In genomic region chr3:168511428-168512014, GRCh38 we compare ENCODE assay signal across 9 cellular contexts.
A peak's percentile ranks its signal among the peaks of the same experiment; 100 is the strongest.
DNase-seq lines count a peak whose midpoint lies in the region; ATAC-seq, FAIRE-seq and TF ChIP-seq lines count a peak whose summit lies in the region.
"Had no signal": no experiment of that assay in that cellular context is flagged by ENCODE, and none has a peak within 500 bp of the region (broad histone marks: within the 10 kb centered on the region; RNA-seq: fewer than 3 reads in every experiment).

No MANE protein-coding gene starts in this region.

- H4K8ac ChIP-seq in H1 (ENCODE audit: extremely low read depth, insufficient read depth, low read length): no peak overlapping the region

- 36% methylated on average over 3 of the region's 3 CpGs; no CpG with 5 or more reads in 1 of the 2 experiments for WGBS in H1 (ENCODE audit: extremely low coverage in 1 of 2, insufficient coverage in 1 of 2, insufficient read length in 1 of 2, insufficient replicate concordance in 2 of 2, low coverage in 1 of 2, low lambda C conversion rate in 2 of 2, missing lambda C conversion rate in 1 of 2), 2 experiments

- H2BK120ac ChIP-seq in H1 (replicated peaks; ENCODE audit: low read depth, low read length): no peak overlapping the region

- H3K9ac ChIP-seq in H1 (replicated peaks in 1 of 4; ENCODE audit: extremely low read depth in 1 of 4, low read depth in 3 of 4, low read length in 3 of 4): no peak overlapping the region

- no peak for TF ChIP-seq EP300 in H1 (IDR thresholded peaks at IDR 0.05; ENCODE audit: borderline replicate concordance in 1 of 2, low read depth in 2 of 2, low read length in 2 of 2)

- no peaks in the 10 kb centered on the region for H3K36me3 Mint-ChIP-seq in progenitor cell of endocrine pancreas (ENCODE audit: insufficient read depth)

- H4K20me1 ChIP-seq in H1 (replicated peaks in 1 of 2; ENCODE audit: control insufficient read depth in 1 of 2, insufficient read depth in 2 of 2, low read length in 2 of 2): no peaks in the 10 kb centered on the region

- no peak overlapping the region for H2BK20ac ChIP-seq in H1 (ENCODE audit: low read length)

- H3K4me1 ChIP-seq in H1 (replicated peaks in 1 of 4; ENCODE audit: control insufficient read depth in 3 of 4, insufficient read depth in 4 of 4, low read length in 3 of 4): peaks cover 2 to 7% (median 5%) of the 10 kb centered on the region in 4 experiments; a peak in 2 of 7 replicates

- peak in 2 of 3 experiments; percentile 47 to 58; a peak in 2 of 4 replicates for TF ChIP-seq CTCF in H1 (IDR thresholded peaks at IDR 0.05; ENCODE audit: control extremely low read depth in 1 of 3, insufficient read depth in 1 of 3, low read depth in 1 of 3, low read length in 3 of 3)
- peak; percentile 75 for TF ChIP-seq CTCF in progenitor cell of endocrine pancreas (IDR thresholded peaks at IDR 0.05; ENCODE audit: unreplicated experiment)

- TF ChIP-seq POLR2A in H1 (IDR thresholded peaks at IDR 0.05; ENCODE audit: control extremely low read depth in 1 of 2, low read depth in 2 of 2, low read length in 2 of 2): no peak

- no peaks in the 10 kb centered on the region for H3K36me3 ChIP-seq in H1 (ENCODE audit: control insufficient read depth in 2 of 4, insufficient read depth in 4 of 4, low read length in 3 of 4)

- no peaks in the 10 kb centered on the region for H3K9me3 Mint-ChIP-seq in progenitor cell of endocrine pancreas (ENCODE audit: low read depth)
- H3K9me3 Mint-ChIP-seq: activated T-helper 2 cell treated with anti-CD3 and anti-CD28 coated beads, Interferon-gamma antibody, Interleukin-2, Interleukin-4, amounts not matched to agents 10 μg/mL and 5 μg/mL and 100 μg/mL, durations not matched to agents 14 hours and 24 hours and 36 hours had no signal

- H3K18ac ChIP-seq in H1 (ENCODE audit: extremely low read depth, low read length): no peak overlapping the region

- H3K4me3 Mint-ChIP-seq in progenitor cell of endocrine pancreas (ENCODE audit: low read depth): no peak overlapping the region

- no peak overlapping the region for H2AK5ac ChIP-seq in H1 (ENCODE audit: low read depth, low read length)

- H3K27me3 ChIP-seq in H1 (replicated peaks in 1 of 4; ENCODE audit: control insufficient read depth in 3 of 4, extremely low read depth in 1 of 4, insufficient read depth in 3 of 4, low read length in 3 of 4): no peaks in the 10 kb centered on the region

- H2BK12ac ChIP-seq in H1 (ENCODE audit: low read depth, low read length): no peak overlapping the region

- POLR2A ChIA-PET in H1 (lab: Charles Lee; ENCODE audit: partially characterized antibody): interaction anchor here (1.2 to 1.8 kb wide), 2 partner anchors 109 to 110 kb away, joined by 3 to 4 read pairs; no protein-coding TSS in a partner anchor

- H2BK15ac ChIP-seq in H1 (ENCODE audit: low read length): no peak overlapping the region

- no peak overlapping the region for H4K91ac ChIP-seq in H1 (replicated peaks; ENCODE audit: insufficient read length, low read length)

- H3K27ac Mint-ChIP-seq in progenitor cell of endocrine pancreas: no peak overlapping the region
- H3K27ac Mint-ChIP-seq: activated T-helper 2 cell treated with anti-CD3 and anti-CD28 coated beads, Interferon-gamma antibody, Interleukin-2, Interleukin-4, amounts not matched to agents 10 μg/mL and 5 μg/mL and 100 μg/mL, durations not matched to agents 14 hours and 24 hours and 36 hours had no signal

- no peak overlapping the region for H3K4me3 ChIP-seq in H1 (ENCODE audit: extremely low read depth in 1 of 4, insufficient read depth in 2 of 4, low read depth in 3 of 4, low read length in 4 of 4)

- H3K4me1 Mint-ChIP-seq in progenitor cell of endocrine pancreas (ENCODE audit: low read depth): peaks cover 5% of the 10 kb centered on the region

- H3K27me3 Mint-ChIP-seq in progenitor cell of endocrine pancreas: no peaks in the 10 kb centered on the region

- FAIRE-seq in H1 (lab: Jason Lieb, UNC): peak; percentile 88

- peak; percentile 70 to 72 for TF ChIP-seq RAD21 in H1 (IDR thresholded peaks at IDR 0.05 in 1 of 2, conservative IDR thresholded peaks at IDR 0.05 in 1 of 2; ENCODE audit: low read depth in 2 of 2, low read length in 2 of 2)

- H3K4me2 ChIP-seq in H1 (ENCODE audit: insufficient read depth in 1 of 2, low read depth in 2 of 2, low read length in 2 of 2): no peak overlapping the region

- H3K14ac ChIP-seq in H1 (ENCODE audit: insufficient read length): no peak overlapping the region

- H3K56ac ChIP-seq in H1 (replicated peaks; ENCODE audit: insufficient read length, low read depth, low read length): no peak overlapping the region

- peak; percentile 43 for DNase-seq in NCI-H2107 treated with DMSO at 0.1 percent for 48 hours (lab: John Stamatoyannopoulos, UW; ENCODE audit: unreplicated experiment)
- DNase-seq in NCI-H2107 (lab: John Stamatoyannopoulos, UW): no peak
- peak; percentile 29 for DNase-seq in NAMALWA (ENCODE audit: low spot score)
- no peak for DNase-seq in H1 (ENCODE audit: low read depth in 1 of 2, low spot score in 2 of 2)
- DNase-seq in progenitor cell of endocrine pancreas (ENCODE audit: low spot score, unreplicated experiment): no peak
- DNase-seq in NCI-H524 treated with DMSO at 0.1 percent for 48 hours (lab: John Stamatoyannopoulos, UW): no peak

- no peak overlapping the region for H3K23ac ChIP-seq in H1 (ENCODE audit: insufficient read length)

- H3K9me3 ChIP-seq in H1 (ENCODE audit: insufficient read depth in 2 of 2, low read depth in 1 of 2, low read length in 1 of 2): no peaks in the 10 kb centered on the region

- H3K23me2 ChIP-seq in H1 (ENCODE audit: low read depth, low read length): no peaks in the 10 kb centered on the region

- H3K79me1 ChIP-seq in H1 (ENCODE audit: low read depth, low read length): no peaks in the 10 kb centered on the region

- ATAC-seq in GM21825 (IDR thresholded peaks at IDR 0.05; ENCODE audit: unreplicated experiment) (no peak), GM21528 (IDR thresholded peaks at IDR 0.05; ENCODE audit: low FRiP score, unreplicated experiment) (no peak)

- H3K4ac ChIP-seq in H1 (replicated peaks; ENCODE audit: insufficient read length, low read depth, low read length): no peak overlapping the region

- H3K27ac ChIP-seq in H1 (ENCODE audit: low read depth, low read length): no peak overlapping the region

- H2AFZ ChIP-seq in H1 (ENCODE audit: low read length): no peak overlapping the region

- H3K79me2 ChIP-seq in H1 (ENCODE audit: control insufficient read depth in 1 of 2, insufficient read depth in 2 of 2, low read length in 2 of 2): no peaks in the 10 kb centered on the region

- no peak overlapping the region for H2BK5ac ChIP-seq in H1 (ENCODE audit: low read depth, low read length)

- CTCF ChIA-PET in H1 (lab: Charles Lee; ENCODE audit: partially characterized antibody): interaction anchor here (0.6 to 2.0 kb wide), 29 partner anchors 9 to 353 kb away, joined by 3 to 36 read pairs (median 4); no protein-coding TSS in a partner anchor

- peak overlapping the region; percentile 59 for H4K5ac ChIP-seq in H1 (ENCODE audit: insufficient read length, low read depth, low read length)

TF ChIP-seq in H1, 55 proteins besides CTCF, POLR2A, EP300 and RAD21:
- TF ChIP-seq SP2 (IDR thresholded peaks at IDR 0.05; ENCODE audit: low read length): no peak
- TF ChIP-seq TCF12 (IDR thresholded peaks at IDR 0.05; ENCODE audit: low read depth, low read length): no peak
- TF ChIP-seq, protein P1, sequence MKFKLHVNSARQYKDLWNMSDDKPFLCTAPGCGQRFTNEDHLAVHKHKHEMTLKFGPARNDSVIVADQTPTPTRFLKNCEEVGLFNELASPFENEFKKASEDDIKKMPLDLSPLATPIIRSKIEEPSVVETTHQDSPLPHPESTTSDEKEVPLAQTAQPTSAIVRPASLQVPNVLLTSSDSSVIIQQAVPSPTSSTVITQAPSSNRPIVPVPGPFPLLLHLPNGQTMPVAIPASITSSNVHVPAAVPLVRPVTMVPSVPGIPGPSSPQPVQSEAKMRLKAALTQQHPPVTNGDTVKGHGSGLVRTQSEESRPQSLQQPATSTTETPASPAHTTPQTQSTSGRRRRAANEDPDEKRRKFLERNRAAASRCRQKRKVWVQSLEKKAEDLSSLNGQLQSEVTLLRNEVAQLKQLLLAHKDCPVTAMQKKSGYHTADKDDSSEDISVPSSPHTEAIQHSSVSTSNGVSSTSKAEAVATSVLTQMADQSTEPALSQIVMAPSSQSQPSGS (IDR thresholded peaks at IDR 0.05; ENCODE audit: low read length): no peak
- TF ChIP-seq HDAC2 (IDR thresholded peaks at IDR 0.05; ENCODE audit: borderline replicate concordance in 1 of 2, low read depth in 2 of 2, low read length in 2 of 2): no peak
- no peak for TF ChIP-seq CEBPB (IDR thresholded peaks at IDR 0.05; ENCODE audit: low read depth, low read length)
- TF ChIP-seq CBX5 (IDR thresholded peaks at IDR 0.05; ENCODE audit: low read depth, low read length): no peak
- TF ChIP-seq CBX8 (IDR thresholded peaks at IDR 0.05; ENCODE audit: borderline replicate concordance, low read depth, low read length): no peak
- TF ChIP-seq TAF7 (optimal IDR thresholded peaks at IDR 0.05; ENCODE audit: borderline replicate concordance, low read depth, low read length): no peak
- no peak for TF ChIP-seq BRCA1 (IDR thresholded peaks at IDR 0.05; ENCODE audit: low read depth, low read length)
- TF ChIP-seq ZNF274 (IDR thresholded peaks at IDR 0.05; ENCODE audit: borderline replicate concordance, extremely low read depth, low read length): no peak
- no peak for TF ChIP-seq NANOG (IDR thresholded peaks at IDR 0.05; ENCODE audit: insufficient read depth, low read depth, low read length, poor library complexity, severe bottlenecking)
- TF ChIP-seq POLR2AphosphoS5 (IDR thresholded peaks at IDR 0.05; ENCODE audit: low read depth, low read length): no peak
- TF ChIP-seq SIX5 (IDR thresholded peaks at IDR 0.05; ENCODE audit: low read depth, low read length): no peak
- no peak for TF ChIP-seq HDAC6 (IDR thresholded peaks at IDR 0.05; ENCODE audit: low read depth, low read length)

Comparison
In these comparisons a context has a peak if more than half of its experiments do, and no peak if none do; other contexts are left out.
1. DNase-seq: peak in NCI-H2107 treated with DMSO at 0.1 percent for 48 hours (single experiment) and NAMALWA (single experiment); none in NCI-H2107 (single experiment), H1 (0 of 2), progenitor cell of endocrine pancreas (single experiment) and NCI-H524 treated with DMSO at 0.1 percent for 48 hours (single experiment).